ENCODE assay signal across 34 cellular contexts in the genomic region with DNA sequence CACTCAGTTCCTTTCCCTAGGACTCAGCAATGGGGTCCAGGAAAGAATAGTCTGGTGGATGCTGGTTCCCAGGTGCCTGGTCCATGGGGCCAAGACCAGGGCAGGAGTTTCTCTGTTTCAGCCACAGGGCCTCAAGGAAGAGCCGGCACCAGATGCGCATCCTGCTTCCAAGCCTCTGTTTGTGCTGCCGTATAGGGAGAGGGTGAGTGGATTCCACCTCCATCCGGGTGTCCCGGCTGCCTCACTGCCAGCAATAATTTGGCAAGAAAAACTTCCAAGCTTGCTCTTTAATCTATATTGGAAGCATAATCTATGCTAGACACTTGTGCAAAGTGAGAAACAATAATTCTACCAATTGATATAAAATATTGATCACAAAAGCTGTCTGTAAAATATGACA.
"Had no signal": no experiment of that assay in that cellular context is flagged by ENCODE, and none has a peak within 500 bp of the region (broad histone marks: within the 10 kb centered on the region; RNA-seq: fewer than 3 reads in every experiment).

No MANE protein-coding gene starts in this region.

- H3K27me3 ChIP-seq: adrenal gland, body of pancreas, colonic mucosa had no signal

- H3K4me1 Mint-ChIP-seq: activated B cell treated with CpG ODN at 0.5 μM for 24 hours; activated naive CD4-positive, alpha-beta T cell treated with anti-CD3 and anti-CD28 coated beads, Interleukin-2, amount 50 U/mL, for 24 hours; activated naive CD8-positive, alpha-beta T cell treated with anti-CD3 and anti-CD28 coated beads for 36 hours; activated naive CD8-positive, alpha-beta T cell treated with anti-CD3 and anti-CD28 coated beads, Interleukin-2, amount 50 U/mL, for 24 hours; T-cell had no signal

- H3K36me3 ChIP-seq: adrenal gland, colonic mucosa, WERI-Rb-1 had no signal

- H3K4me3 Mint-ChIP-seq: activated B cell treated with CpG ODN at 0.5 μM for 24 hours; activated CD8-positive, alpha-beta T cell treated with anti-CD3 and anti-CD28 coated beads for 36 hours; activated naive CD4-positive, alpha-beta T cell treated with anti-CD3 and anti-CD28 coated beads for 36 hours; activated naive CD4-positive, alpha-beta T cell treated with anti-CD3 and anti-CD28 coated beads, Interleukin-2, amount 50 U/mL, for 24 hours; activated naive CD8-positive, alpha-beta T cell treated with anti-CD3 and anti-CD28 coated beads for 36 hours; activated naive CD8-positive, alpha-beta T cell treated with anti-CD3 and anti-CD28 coated beads, Interleukin-2, amount 50 U/mL, for 24 hours; activated T-helper 1 cell treated with anti-CD3 and anti-CD28 coated beads, Interleukin-12 subunit alpha, Interleukin-12 subunit beta, Interleukin-2, Interleukin-4 antibody, amounts not matched to agents 30 ng/mL and 10 ng/mL and 1 ng/mL, durations not matched to agents 14 hours and 24 hours and 36 hours; T-cell; T-helper 1 cell treated with Interleukin-12 subunit alpha and Interleukin-12 subunit beta and Interleukin-4 antibody, amounts not matched to agents 30 μg/mL and 1 μg/mL, for 36 hours had no signal

- H3K27ac Mint-ChIP-seq: activated B cell treated with CpG ODN at 0.5 μM for 24 hours; activated CD8-positive, alpha-beta T cell treated with anti-CD3 and anti-CD28 coated beads for 36 hours; activated naive CD4-positive, alpha-beta T cell treated with anti-CD3 and anti-CD28 coated beads for 36 hours; activated naive CD4-positive, alpha-beta T cell treated with anti-CD3 and anti-CD28 coated beads, Interleukin-2, amount 50 U/mL, for 24 hours; activated naive CD8-positive, alpha-beta T cell treated with anti-CD3 and anti-CD28 coated beads for 36 hours; activated naive CD8-positive, alpha-beta T cell treated with anti-CD3 and anti-CD28 coated beads, Interleukin-2, amount 50 U/mL, for 24 hours; activated T-helper 1 cell treated with anti-CD3 and anti-CD28 coated beads, Interleukin-12 subunit alpha, Interleukin-12 subunit beta, Interleukin-2, Interleukin-4 antibody, amounts not matched to agents 30 ng/mL and 10 ng/mL and 1 ng/mL, durations not matched to agents 14 hours and 24 hours and 36 hours; activated T-helper 2 cell treated with anti-CD3 and anti-CD28 coated beads, Interferon-gamma antibody, Interleukin-2, Interleukin-4, amounts not matched to agents 10 μg/mL and 5 μg/mL and 100 μg/mL, durations not matched to agents 14 hours and 24 hours and 36 hours; T-cell; T-helper 1 cell treated with Interleukin-12 subunit alpha and Interleukin-12 subunit beta and Interleukin-4 antibody, amounts not matched to agents 30 μg/mL and 1 μg/mL, for 36 hours had no signal

- H3K9me3 Mint-ChIP-seq: activated naive CD4-positive, alpha-beta T cell treated with anti-CD3 and anti-CD28 coated beads for 36 hours; activated naive CD4-positive, alpha-beta T cell treated with anti-CD3 and anti-CD28 coated beads, Interleukin-2, amount 50 U/mL, for 24 hours; activated naive CD8-positive, alpha-beta T cell treated with anti-CD3 and anti-CD28 coated beads for 36 hours; activated naive CD8-positive, alpha-beta T cell treated with anti-CD3 and anti-CD28 coated beads, Interleukin-2, amount 50 U/mL, for 24 hours; activated T-helper 1 cell treated with anti-CD3 and anti-CD28 coated beads, Interleukin-12 subunit alpha, Interleukin-12 subunit beta, Interleukin-2, Interleukin-4 antibody, amounts not matched to agents 30 ng/mL and 10 ng/mL and 1 ng/mL, durations not matched to agents 14 hours and 24 hours and 36 hours; activated T-helper 2 cell treated with anti-CD3 and anti-CD28 coated beads, Interferon-gamma antibody, Interleukin-2, Interleukin-4, amounts not matched to agents 10 μg/mL and 5 μg/mL and 100 μg/mL, durations not matched to agents 14 hours and 24 hours and 36 hours; T-cell; T-helper 1 cell treated with Interleukin-12 subunit alpha and Interleukin-12 subunit beta and Interleukin-4 antibody, amounts not matched to agents 30 μg/mL and 1 μg/mL, for 36 hours had no signal

- H3K36me3 Mint-ChIP-seq: activated naive CD4-positive, alpha-beta T cell treated with anti-CD3 and anti-CD28 coated beads, Interleukin-2, amount 50 U/mL, for 24 hours; activated naive CD8-positive, alpha-beta T cell treated with anti-CD3 and anti-CD28 coated beads for 36 hours; T-cell had no signal

- FAIRE-seq: endometrium, endothelial cell of umbilical vein, frontal cortex had no signal

- H3K27ac ChIP-seq: adrenal gland, body of pancreas, colonic mucosa, epithelial cell of prostate, WERI-Rb-1 had no signal

- H3K4me3 ChIP-seq: adrenal gland, body of pancreas, colonic mucosa had no signal

- H3K9me3 ChIP-seq: adrenal gland, body of pancreas, colonic mucosa had no signal

- H3K4me1 ChIP-seq: adrenal gland, colonic mucosa had no signal

- DNase-seq: activated B cell treated with CpG ODN at 0.5 μM for 24 hours; activated CD4-positive, alpha-beta T cell treated with anti-CD3 and anti-CD28 coated beads for 48 hours; activated CD4-positive, alpha-beta T cell treated with anti-CD3 and anti-CD28 coated beads, Interleukin-2, amount 50 U/mL, for 1 hour; activated CD4-positive, alpha-beta T cell treated with anti-CD3 and anti-CD28 coated beads, Interleukin-2, amount 50 U/mL, for 48 hours; activated CD8-positive, alpha-beta memory T cell treated with anti-CD3 and anti-CD28 coated beads for 24 hours; activated CD8-positive, alpha-beta memory T cell treated with anti-CD3 and anti-CD28 coated beads, Interleukin-2, amount 50 U/mL, for 4 hours; activated CD8-positive, alpha-beta T cell treated with anti-CD3 and anti-CD28 coated beads for 36 hours; activated effector memory CD4-positive, alpha-beta T cell treated with anti-CD3 and anti-CD28 coated beads, Interleukin-2, amount 50 U/mL, for 16 hours; activated naive CD4-positive, alpha-beta T cell treated with anti-CD3 and anti-CD28 coated beads for 36 hours; activated naive CD8-positive, alpha-beta T cell treated with anti-CD3 and anti-CD28 coated beads for 36 hours; activated naive CD8-positive, alpha-beta T cell treated with anti-CD3 and anti-CD28 coated beads, Interleukin-2, amount 50 U/mL, for 24 hours; activated T-cell treated with anti-CD3 and anti-CD28 coated beads, Interleukin-2, amount 50 U/mL, for 1 hour; activated T-cell treated with anti-CD3 and anti-CD28 coated beads, Interleukin-2, amount 50 U/mL, for 48 hours; adrenal gland; amygdala; body of pancreas; central memory CD4-positive, alpha-beta T cell; cerebellar nuclear complex; colonic mucosa; effector CD8-positive, alpha-beta T cell; foreskin fibroblast; SW 1271; T-cell; T1000; WERI-Rb-1 had no signal

- ATAC-seq: activated CD4-positive, CD25-positive, alpha-beta regulatory T cell treated with anti-CD3 and anti-CD28 coated beads, Interleukin-2, amount 50 U/mL, for 24 hours; activated CD8-positive, alpha-beta T cell treated with anti-CD3 and anti-CD28 coated beads for 36 hours; activated naive CD8-positive, alpha-beta T cell treated with anti-CD3 and anti-CD28 coated beads, Interleukin-2, amount 50 U/mL, for 24 hours; body of pancreas; T-cell had no signal

- H3K27me3 Mint-ChIP-seq: activated B cell treated with CpG ODN at 0.5 μM for 24 hours; activated CD8-positive, alpha-beta T cell treated with anti-CD3 and anti-CD28 coated beads for 36 hours; activated naive CD4-positive, alpha-beta T cell treated with anti-CD3 and anti-CD28 coated beads, Interleukin-2, amount 50 U/mL, for 24 hours; T-cell had no signal
